In the genomic region with DNA sequence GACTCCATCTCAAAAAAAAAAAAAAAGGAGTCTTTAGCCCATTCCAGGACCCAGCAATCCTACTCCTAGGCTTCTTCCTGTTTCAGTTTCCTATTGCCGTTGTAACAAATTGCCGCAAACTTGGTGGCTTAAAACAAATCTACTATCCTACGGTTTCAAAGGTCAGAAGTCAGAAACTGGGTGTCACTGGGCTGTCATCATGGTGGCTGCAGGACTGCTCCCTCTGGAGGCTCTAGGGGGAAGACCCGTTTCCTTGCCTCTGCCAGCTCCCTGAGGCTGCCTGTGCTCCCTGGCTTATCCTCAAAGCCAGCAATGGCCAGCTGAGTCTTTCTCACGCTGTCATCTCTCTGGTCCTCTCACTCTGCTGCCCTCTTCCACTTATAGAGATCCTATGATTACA, we compare ENCODE assay signal across 9 cellular contexts. TPM values are rescaled to one million over a fixed set of nuclear protein-coding genes. Genes with fewer than 3 reads are reported as not detected.
DNase-seq lines count a peak whose midpoint lies in the region; ATAC-seq and TF ChIP-seq lines count a peak whose summit lies in the region.
"Had no signal": no experiment of that assay in that cellular context is flagged by ENCODE, and none has a peak within 500 bp of the region (broad histone marks: within the 10 kb centered on the region; RNA-seq: fewer than 3 reads in every experiment).

No MANE protein-coding gene starts in this region.

- peaks cover 33% of the 10 kb centered on the region for H3K27me3 Mint-ChIP-seq in neural crest cell (ENCODE audit: low read depth)
- peaks cover 33% of the 10 kb centered on the region for H3K27me3 Mint-ChIP-seq in activated T-helper 17 cell treated with anti-CD3 and anti-CD28 coated beads, Interleukin-2, amount 50 U/mL, for 72 hours

- DNase-seq in NAMALWA (ENCODE audit: low spot score) (peak; percentile 46), cardiac fibroblast (ENCODE audit: low read depth in 2 of 2) (no peak), neural crest cell (ENCODE audit: low read depth, low spot score) (no peak), Ammon's horn (ENCODE audit: low spot score) (no peak)
- DNase-seq: hippocampal formation had no signal

- ATAC-seq in HG03108 (IDR thresholded peaks at IDR 0.05; ENCODE audit: unreplicated experiment) = no peak
- no peak for ATAC-seq in activated T-helper 17 cell treated with anti-CD3 and anti-CD28 coated beads, Interleukin-2, amount 50 U/mL, for 72 hours (replicated peaks)

- H3K4me3 ChIP-seq in cardiac fibroblast (replicated peaks in 1 of 2; ENCODE audit: low read depth in 2 of 2, low read length in 2 of 2) = no peak overlapping the region

- H3K36me3 Mint-ChIP-seq in neural crest cell (ENCODE audit: low read depth) = no peaks in the 10 kb centered on the region
- H3K36me3 Mint-ChIP-seq in activated T-helper 17 cell treated with anti-CD3 and anti-CD28 coated beads, Interleukin-2, amount 50 U/mL, for 72 hours (ENCODE audit: low read depth) = no peaks in the 10 kb centered on the region
- H3K36me3 Mint-ChIP-seq: activated naive CD8-positive, alpha-beta T cell had no signal

- H3K9me3 Mint-ChIP-seq in neural crest cell = peaks cover 3% of the 10 kb centered on the region
- no peaks in the 10 kb centered on the region for H3K9me3 Mint-ChIP-seq in activated T-helper 17 cell treated with anti-CD3 and anti-CD28 coated beads, Interleukin-2, amount 50 U/mL, for 72 hours

- TF ChIP-seq CTCF in GM12872 (IDR thresholded peaks at IDR 0.05; ENCODE audit: insufficient read depth, low read depth, low read length) (peak; percentile 50; the same call in 2 of the 3 replicates), cardiac fibroblast (IDR thresholded peaks at IDR 0.05; ENCODE audit: low read depth, low read length) (peak; percentile 40), neural crest cell (conservative IDR thresholded peaks at IDR 0.05) (peak; percentile 52)

- peaks cover 8% of the 10 kb centered on the region for H3K4me1 Mint-ChIP-seq in neural crest cell
- H3K4me1 Mint-ChIP-seq in activated T-helper 17 cell treated with anti-CD3 and anti-CD28 coated beads, Interleukin-2, amount 50 U/mL, for 72 hours = no peaks in the 10 kb centered on the region

- H3K27ac Mint-ChIP-seq in neural crest cell (ENCODE audit: unreplicated experiment) = no peak overlapping the region
- no peak overlapping the region for H3K27ac Mint-ChIP-seq in activated T-helper 17 cell treated with anti-CD3 and anti-CD28 coated beads, Interleukin-2, amount 50 U/mL, for 72 hours
- H3K27ac Mint-ChIP-seq: activated naive CD8-positive, alpha-beta T cell had no signal

- H3K4me3 Mint-ChIP-seq in neural crest cell = no peak overlapping the region
- no peak overlapping the region for H3K4me3 Mint-ChIP-seq in activated T-helper 17 cell treated with anti-CD3 and anti-CD28 coated beads, Interleukin-2, amount 50 U/mL, for 72 hours
- H3K4me3 Mint-ChIP-seq: activated naive CD8-positive, alpha-beta T cell had no signal

RNA-seq across cellular contexts. Expression of a gene that starts 8.7 kb away (rescaled TPM):
- total RNA-seq in neural crest cell = 19.7 and 21.0 TPM in 2 replicates
- under 1 TPM; 0.11 to 0.13 TPM for total RNA-seq in activated T-helper 17 cell treated with anti-CD3 and anti-CD28 coated beads, Interleukin-2, amount 50 U/mL, for 72 hours

Comparison
In these comparisons a context has a peak if more than half of its experiments do, and no peak if none do; other contexts are left out.
1. RNA of a gene that starts 8.7 kb away (total RNA-seq): 19.7 to 21.0 TPM in neural crest cell; 0.11 to 0.13 TPM in activated T-helper 17 cell treated with anti-CD3 and anti-CD28 coated beads, Interleukin-2, amount 50 U/mL, for 72 hours; every median in the first group is over 10 times any median in the second.
2. Peak in every context shown above with its lines, with median percentiles within 50 percentile points of each other: CTCF ChIP-seq.